ENCODE assay signal across 20 cellular contexts in genomic region chr1:93965888-93966287, GRCh38.
"Had no signal": no experiment of that assay in that cellular context is flagged by ENCODE, and none has a peak within 500 bp of the region (broad histone marks: within the 10 kb centered on the region; RNA-seq: fewer than 3 reads in every experiment).

No MANE protein-coding gene starts in this region.

- H3K9me3 Mint-ChIP-seq: activated B cell treated with CpG ODN at 0.5 μM for 24 hours; activated CD4-positive, alpha-beta T cell treated with anti-CD3 and anti-CD28 coated beads, Interleukin-2, amount 10 ng/mL, durations not matched to agents 7 days and 5 days; activated naive CD4-positive, alpha-beta T cell treated with anti-CD3 and anti-CD28 coated beads, Interleukin-2, amount 10 ng/mL, durations not matched to agents 7 days and 5 days; endodermal cell; natural killer cell treated with Interleukin-12 subunit alpha and Interleukin-12 subunit beta and Interleukin-15 and Interleukin-18, amount 100 ng/mL, for 72 hours; type B pancreatic cell had no signal

- H3K9me3 ChIP-seq: ascending aorta, suprapubic skin had no signal

- H3K36me3 Mint-ChIP-seq: activated naive CD4-positive, alpha-beta T cell treated with anti-CD3 and anti-CD28 coated beads, Interleukin-2, amount 10 ng/mL, durations not matched to agents 7 days and 5 days; natural killer cell treated with Interleukin-12 subunit alpha and Interleukin-12 subunit beta and Interleukin-15 and Interleukin-18, amount 100 ng/mL, for 72 hours; type B pancreatic cell had no signal

- FAIRE-seq: kidney had no signal

- H2AFZ ChIP-seq: hepatocyte had no signal

- H3K27me3 ChIP-seq: ascending aorta, cardiac muscle cell, hepatocyte, suprapubic skin had no signal

- H3K4me3 Mint-ChIP-seq: activated B cell treated with CpG ODN at 0.5 μM for 24 hours; activated CD4-positive, alpha-beta T cell treated with anti-CD3 and anti-CD28 coated beads, Interleukin-2, amount 10 ng/mL, durations not matched to agents 7 days and 5 days; activated naive CD4-positive, alpha-beta T cell treated with anti-CD3 and anti-CD28 coated beads, Interleukin-2, amount 10 ng/mL, durations not matched to agents 7 days and 5 days; endodermal cell; natural killer cell treated with Interleukin-12 subunit alpha and Interleukin-12 subunit beta and Interleukin-15 and Interleukin-18, amount 100 ng/mL, for 72 hours; type B pancreatic cell had no signal

- H3K4me1 ChIP-seq: ascending aorta had no signal

- H3K27me3 Mint-ChIP-seq: activated CD4-positive, alpha-beta T cell treated with anti-CD3 and anti-CD28 coated beads, Interleukin-2, amount 10 ng/mL, durations not matched to agents 7 days and 5 days; natural killer cell treated with Interleukin-12 subunit alpha and Interleukin-12 subunit beta and Interleukin-15 and Interleukin-18, amount 100 ng/mL, for 72 hours; type B pancreatic cell had no signal

- H3K4me3 ChIP-seq: ascending aorta, cardiac muscle cell, dorsolateral prefrontal cortex, hepatocyte, smooth muscle cell, suprapubic skin had no signal

- H3K27ac Mint-ChIP-seq: activated B cell treated with CpG ODN at 0.5 μM for 24 hours; activated CD4-positive, alpha-beta T cell treated with anti-CD3 and anti-CD28 coated beads, Interleukin-2, amount 10 ng/mL, durations not matched to agents 7 days and 5 days; activated naive CD4-positive, alpha-beta T cell treated with anti-CD3 and anti-CD28 coated beads, Interleukin-2, amount 10 ng/mL, durations not matched to agents 7 days and 5 days; endodermal cell; natural killer cell treated with Interleukin-12 subunit alpha and Interleukin-12 subunit beta and Interleukin-15 and Interleukin-18, amount 100 ng/mL, for 72 hours had no signal

- H3K36me3 ChIP-seq: ascending aorta, cardiac muscle cell, suprapubic skin had no signal

- H3K27ac ChIP-seq: ascending aorta, cardiac muscle cell had no signal

- H3K4me2 ChIP-seq: hepatocyte, smooth muscle cell had no signal

- H3K4me1 Mint-ChIP-seq: activated B cell treated with CpG ODN at 0.5 μM for 24 hours; activated CD4-positive, alpha-beta T cell treated with anti-CD3 and anti-CD28 coated beads, Interleukin-2, amount 10 ng/mL, durations not matched to agents 7 days and 5 days; activated naive CD4-positive, alpha-beta T cell treated with anti-CD3 and anti-CD28 coated beads, Interleukin-2, amount 10 ng/mL, durations not matched to agents 7 days and 5 days; endodermal cell had no signal

- DNase-seq: activated B cell treated with CpG ODN at 0.5 μM for 24 hours; activated CD4-positive, alpha-beta T cell treated with anti-CD3 and anti-CD28 coated beads, Interleukin-2, amount 10 ng/mL, durations not matched to agents 7 days and 5 days; activated naive CD4-positive, alpha-beta T cell treated with anti-CD3 and anti-CD28 coated beads, Interleukin-2, amount 10 ng/mL, durations not matched to agents 7 days and 5 days; activated T-cell treated with anti-CD3 and anti-CD28 coated beads, Interleukin-2, amount 50 U/mL, for 1 hour; dorsolateral prefrontal cortex; endodermal cell; kidney; nucleus accumbens; right cardiac atrium; stimulated activated CD4-positive, alpha-beta T cell treated with anti-CD3 and anti-CD28 coated beads, Interleukin-4, amount 100 ng/mL, for 4 hours; stimulated activated CD8-positive, alpha-beta memory T cell treated with anti-CD3 and anti-CD28 coated beads, Interleukin-4, amount 100 ng/mL, for 48 hours; stimulated activated naive CD4-positive, alpha-beta T cell treated with Interleukin-2 at 50 U/mL for 16 hours; SW 1271 had no signal

- H3K79me2 ChIP-seq: hepatocyte had no signal

- ATAC-seq: natural killer cell treated with Interleukin-12 subunit alpha and Interleukin-12 subunit beta and Interleukin-15 and Interleukin-18, amount 100 ng/mL, for 72 hours; right cardiac atrium had no signal
